8 cellular contexts compared by ENCODE assay signal in genomic region chr6:34238507-34239239, GRCh38. TPM values are rescaled to one million over a fixed set of nuclear protein-coding genes. Genes with fewer than 3 reads are reported as not detected.
A peak's percentile ranks its signal among the peaks of the same experiment; 100 is the strongest.
DNase-seq lines count a peak whose midpoint lies in the region; ATAC-seq and TF ChIP-seq lines count a peak whose summit lies in the region.

No MANE protein-coding gene starts in this region.

- DNase-seq in NCI-H1092 treated with DMSO at 0.1 percent for 48 hours (lab: John Stamatoyannopoulos, UW), result peak; percentile 18
- DNase-seq in NCI-H1092 (lab: John Stamatoyannopoulos, UW), result no peak
- DNase-seq in fibroblast of lung (ENCODE audit: low read depth in 2 of 2), result no peak
- DNase-seq in skeletal muscle cell (ENCODE audit: low read depth), result no peak

- no peak for ATAC-seq in HG02642 (IDR thresholded peaks at IDR 0.05; ENCODE audit: poor library complexity, unreplicated experiment)
- no peak for ATAC-seq in GM18502 (IDR thresholded peaks at IDR 0.05; ENCODE audit: poor library complexity, unreplicated experiment)
- ATAC-seq in HG03280 (IDR thresholded peaks at IDR 0.05; ENCODE audit: unreplicated experiment), result no peak

- H4K20me1 ChIP-seq in fibroblast of lung (ENCODE audit: control insufficient read depth, extremely low read depth, insufficient read depth, low read length), result no peaks in the 10 kb centered on the region

- H3K79me2 ChIP-seq in fibroblast of lung (ENCODE audit: control insufficient read depth, insufficient read depth, low read length), result peaks cover 41% of the 10 kb centered on the region

- no peak overlapping the region for H2AFZ ChIP-seq in fibroblast of lung (ENCODE audit: low read length)

- H3K4me1 ChIP-seq in fibroblast of lung (ENCODE audit: control insufficient read depth, extremely low read depth, insufficient read depth, low read length), result peaks cover 26% of the 10 kb centered on the region

- H3K27me3 ChIP-seq in fibroblast of lung (ENCODE audit: control insufficient read depth, insufficient read depth, low read length), result no peaks in the 10 kb centered on the region

- H3K27ac ChIP-seq in fibroblast of lung (ENCODE audit: insufficient read depth, low read length), result peak overlapping the region; percentile 83

- peaks cover 6% of the 10 kb centered on the region for H3K36me3 ChIP-seq in fibroblast of lung (ENCODE audit: control insufficient read depth, insufficient read depth, low read length)

- peak overlapping the region; percentile 4 for H3K9ac ChIP-seq in fibroblast of lung (ENCODE audit: insufficient read depth, low read length)

- peak overlapping the region; percentile 59 for H3K4me2 ChIP-seq in fibroblast of lung (ENCODE audit: extremely low read depth, insufficient read depth, low read length)

- no peaks in the 10 kb centered on the region for H3K9me3 ChIP-seq in fibroblast of lung (ENCODE audit: control insufficient read depth, insufficient read depth, low read depth, low read length)

- no peak for TF ChIP-seq CTCF in fibroblast of lung (conservative IDR thresholded peaks at IDR 0.05 in 1 of 2, IDR thresholded peaks at IDR 0.05 in 1 of 2; ENCODE audit: low read depth in 1 of 2, low read length in 2 of 2)

- peak overlapping the region; percentile 56 to 82 (median 76) for H3K4me3 ChIP-seq in fibroblast of lung (replicated peaks in 1 of 4; ENCODE audit: control extremely low read depth in 1 of 4, insufficient read depth in 1 of 4, low read depth in 3 of 4, low read length in 4 of 4)
- H3K4me3 ChIP-seq in skeletal muscle cell (ENCODE audit: low read depth, low read length), result peak overlapping the region; percentile 83

TF ChIP-seq in PFSK-1, 5 proteins besides CTCF, POLR2A, EP300 and RAD21:
- TF ChIP-seq TAF1 (IDR thresholded peaks at IDR 0.05; ENCODE audit: borderline replicate concordance, insufficient read depth, low read length), result no peak
- TF ChIP-seq POLR2AphosphoS5 (IDR thresholded peaks at IDR 0.05; ENCODE audit: low read depth, low read length), result 0 out of 2 replicates have a peak, but pooled peaks have one; percentile 5
TF ChIP-seq in PFSK-1: peak in this region for 1.

RNA-seq across cellular contexts. Expression of gene HMGA1, which starts 2.0 kb away (rescaled TPM):
- polyA plus RNA-seq in PFSK-1 (2012; ENCODE audit: insufficient read length, low read depth), result 1,183 TPM
- total RNA-seq in fibroblast of lung, result 70.6 and 121 TPM in 2 replicates
- 29.6 and 213 TPM in 2 replicates for polyA plus RNA-seq in fibroblast of lung
- 195 and 1,020 TPM in 2 replicates for polyA plus RNA-seq in fibroblast of lung (2012)
- polyA minus RNA-seq in fibroblast of lung (ENCODE audit: low replicate concordance), result 321 and 1,177 TPM in 2 replicates

RNA-seq across cellular contexts. Expression of gene SMIM29, which starts 10.1 kb away (rescaled TPM):
- 56.8 TPM for polyA plus RNA-seq in PFSK-1 (2012; ENCODE audit: insufficient read length, low read depth)
- 26.5 and 36.3 TPM in 2 replicates for total RNA-seq in fibroblast of lung
- 16.7 and 34.7 TPM in 2 replicates for polyA plus RNA-seq in fibroblast of lung
- 31.7 and 65.1 TPM in 2 replicates for polyA plus RNA-seq in fibroblast of lung (2012)
- 20.7 and 58.1 TPM in 2 replicates for polyA minus RNA-seq in fibroblast of lung (ENCODE audit: low replicate concordance)
